Comparison of ENCODE assay signal across 18 cellular contexts in genomic region chrX:130688360-130688759, GRCh38.
"Had no signal": no experiment of that assay in that cellular context is flagged by ENCODE, and none has a peak within 500 bp of the region (broad histone marks: within the 10 kb centered on the region; RNA-seq: fewer than 3 reads in every experiment).

No MANE protein-coding gene starts in this region.

- H3K4me3 Mint-ChIP-seq: naive B cell, nephron had no signal

- H3K27ac Mint-ChIP-seq: naive B cell, nephron, progenitor cell of endocrine pancreas had no signal

- H3K4me3 ChIP-seq: heart left ventricle, pancreas, stomach, thoracic aorta, transverse colon had no signal

- H3K4me1 Mint-ChIP-seq: naive B cell, nephron had no signal

- H3K27ac ChIP-seq: heart left ventricle, pancreas, stomach, thoracic aorta, transverse colon had no signal

- H3K9me3 Mint-ChIP-seq: nephron had no signal

- H3K27me3 ChIP-seq: heart left ventricle, pancreas, stomach, transverse colon had no signal

- ATAC-seq: esophagus mucosa, heart left ventricle, pancreas, right cardiac atrium had no signal

- H3K27me3 Mint-ChIP-seq: naive B cell, progenitor cell of endocrine pancreas had no signal

- DNase-seq: effector memory CD4-positive, alpha-beta T cell; heart left ventricle; hippocampal formation; mesendoderm; naive B cell; occipital lobe; pancreas; right cardiac atrium; small intestine; stimulated activated CD4-positive, alpha-beta T cell treated with anti-CD3 and anti-CD28 coated beads, Interleukin-12 subunit alpha, Interleukin-12 subunit beta, amount 100 ng/mL, for 4 hours; stimulated activated naive CD4-positive, alpha-beta T cell; stomach; substantia nigra; transverse colon had no signal
